Comparison of ENCODE assay signal across 33 cellular contexts in genomic region chr11:44090539-44090938, GRCh38. TPM values are rescaled to one million over a fixed set of nuclear protein-coding genes. Genes with fewer than 3 reads are reported as not detected.
"Had no signal": no experiment of that assay in that cellular context is flagged by ENCODE, and none has a peak within 500 bp of the region (broad histone marks: within the 10 kb centered on the region; RNA-seq: fewer than 3 reads in every experiment).

No MANE protein-coding gene starts in this region.

- H3K27me3 ChIP-seq: stomach, suprapubic skin, testis, thyroid gland, tibial artery, tibial nerve, transverse colon, upper lobe of left lung, upper lobe of right lung, uterus, vagina had no signal

- H3K27ac ChIP-seq: stomach, suprapubic skin, testis, thoracic aorta, thyroid gland, tibial artery, tibial nerve, transverse colon, upper lobe of left lung, upper lobe of right lung, uterus, vagina had no signal

- H3K4me1 ChIP-seq: testis, thyroid gland, uterus had no signal

- DNase-seq: stimulated activated CD4-positive, alpha-beta T cell treated with anti-CD3 and anti-CD28 coated beads, Interleukin-2, amount 100 ng/mL, for 48 hours; stimulated activated CD4-positive, alpha-beta T cell treated with anti-CD3 and anti-CD28 coated beads, Interleukin-4, amount 100 ng/mL, for 1 hour; stimulated activated CD4-positive, alpha-beta T cell treated with anti-CD3 and anti-CD28 coated beads, Interleukin-4, amount 100 ng/mL, for 24 hours; stimulated activated CD4-positive, alpha-beta T cell treated with anti-CD3 and anti-CD28 coated beads, Interleukin-4, amount 100 ng/mL, for 4 hours; stimulated activated CD8-positive, alpha-beta memory T cell treated with anti-CD3 and anti-CD28 coated beads, Interleukin-4, amount 100 ng/mL, for 48 hours; stimulated activated naive B cell treated with anti-CD40 and anti-IgM and Interleukin-4, amounts not matched to agents 10 μg/mL and 1 μg/mL and 100 μg/mL, for 72 hours; stimulated activated naive CD4-positive, alpha-beta T cell; stimulated activated naive CD4-positive, alpha-beta T cell treated with Interleukin-2 at 50 U/mL for 16 hours; stimulated activated naive CD8-positive, alpha-beta T cell treated with anti-CD3 and anti-CD28 coated beads, Interleukin-15, amount 100 ng/mL, for 72 hours; stimulated activated naive CD8-positive, alpha-beta T cell treated with anti-CD3 and anti-CD28 coated beads, Interleukin-15, Interleukin-2, amounts not matched to agents 100 U/mL and 50 U/mL, for 24 hours; stomach; substantia nigra; testis; thyroid gland; tibial artery; transverse colon; trophoblast cell; upper lobe of left lung; upper lobe of right lung; uterus had no signal

- H3K36me3 ChIP-seq: suprapubic skin, thoracic aorta, thyroid gland, transverse colon, upper lobe of left lung, upper lobe of right lung, uterus, vagina had no signal

- H3K27ac Mint-ChIP-seq: stimulated activated effector memory CD8-positive, alpha-beta T cell treated with anti-CD3 and anti-CD28 coated beads, Interleukin-12 subunit alpha, Interleukin-12 subunit beta, amount 100 ng/mL, for 72 hours; stimulated activated memory B cell treated with anti-CD40 and anti-IgM and Interleukin-4, amounts not matched to agents 10 μg/mL and 1 μg/mL and 100 μg/mL, for 72 hours; stimulated activated naive B cell treated with anti-CD40 and anti-IgM and Interleukin-4, amounts not matched to agents 10 μg/mL and 1 μg/mL and 100 μg/mL, for 72 hours; stimulated activated naive CD8-positive, alpha-beta T cell treated with anti-CD3 and anti-CD28 coated beads, Interleukin-15, amount 100 ng/mL, for 72 hours; stimulated activated naive CD8-positive, alpha-beta T cell treated with anti-CD3 and anti-CD28 coated beads, Interleukin-15, Interleukin-2, amounts not matched to agents 100 ng/mL and 50 ng/mL, for 24 hours; type B pancreatic cell had no signal

- H3K27me3 Mint-ChIP-seq: stimulated activated memory B cell treated with anti-CD40 and anti-IgM and Interleukin-4, amounts not matched to agents 10 μg/mL and 1 μg/mL and 100 μg/mL, for 72 hours; stimulated activated naive B cell treated with anti-CD40 and anti-IgM and Interleukin-4, amounts not matched to agents 10 μg/mL and 1 μg/mL and 100 μg/mL, for 72 hours; stimulated activated naive CD8-positive, alpha-beta T cell treated with anti-CD3 and anti-CD28 coated beads, Interleukin-15, amount 100 ng/mL, for 72 hours; stimulated activated naive CD8-positive, alpha-beta T cell treated with anti-CD3 and anti-CD28 coated beads, Interleukin-15, Interleukin-2, amounts not matched to agents 100 ng/mL and 50 ng/mL, for 24 hours; type B pancreatic cell had no signal

- H3K36me3 Mint-ChIP-seq: stimulated activated effector memory CD8-positive, alpha-beta T cell treated with anti-CD3 and anti-CD28 coated beads, Interleukin-12 subunit alpha, Interleukin-12 subunit beta, amount 100 ng/mL, for 72 hours had no signal

- H3K9me3 ChIP-seq: stomach, suprapubic skin, testis, thoracic aorta, thyroid gland, tibial artery, transverse colon, upper lobe of left lung, upper lobe of right lung, uterus, vagina had no signal

- H3K4me3 Mint-ChIP-seq: stimulated activated effector memory CD8-positive, alpha-beta T cell treated with anti-CD3 and anti-CD28 coated beads, Interleukin-12 subunit alpha, Interleukin-12 subunit beta, amount 100 ng/mL, for 72 hours; stimulated activated memory B cell treated with anti-CD40 and anti-IgM and Interleukin-4, amounts not matched to agents 10 μg/mL and 1 μg/mL and 100 μg/mL, for 72 hours; stimulated activated naive B cell treated with anti-CD40 and anti-IgM and Interleukin-4, amounts not matched to agents 10 μg/mL and 1 μg/mL and 100 μg/mL, for 72 hours; stimulated activated naive CD8-positive, alpha-beta T cell treated with anti-CD3 and anti-CD28 coated beads, Interleukin-15, amount 100 ng/mL, for 72 hours; stimulated activated naive CD8-positive, alpha-beta T cell treated with anti-CD3 and anti-CD28 coated beads, Interleukin-15, Interleukin-2, amounts not matched to agents 100 ng/mL and 50 ng/mL, for 24 hours; type B pancreatic cell had no signal

- ATAC-seq: stimulated activated effector memory CD8-positive, alpha-beta T cell treated with anti-CD3 and anti-CD28 coated beads, Interleukin-12 subunit alpha, Interleukin-12 subunit beta, amount 100 ng/mL, for 72 hours; stimulated activated memory B cell treated with anti-CD40 and anti-IgM and Interleukin-4, amounts not matched to agents 10 μg/mL and 1 μg/mL and 100 μg/mL, for 72 hours; stimulated activated naive B cell treated with anti-CD40 and anti-IgM and Interleukin-4, amounts not matched to agents 10 μg/mL and 1 μg/mL and 100 μg/mL, for 72 hours; stimulated activated naive CD8-positive, alpha-beta T cell treated with anti-CD3 and anti-CD28 coated beads, Interleukin-15, amount 100 ng/mL, for 72 hours; stimulated activated naive CD8-positive, alpha-beta T cell treated with anti-CD3 and anti-CD28 coated beads, Interleukin-15, Interleukin-2, amounts not matched to agents 100 U/mL and 50 U/mL, for 24 hours; upper lobe of right lung had no signal

- H3K4me3 ChIP-seq: stomach, suprapubic skin, testis, thoracic aorta, thyroid gland, tibial artery, tibial nerve, transverse colon, upper lobe of left lung, upper lobe of right lung, uterus, vagina had no signal

- FAIRE-seq: urothelium cell line had no signal

RNA-seq across cellular contexts. Expression of gene ACCSL, which starts 42.8 kb away (rescaled TPM):
- total RNA-seq: stomach, subcutaneous adipose tissue, temporal lobe, thoracic aorta, thyroid gland, transverse colon, upper lobe of left lung, upper lobe of right lung, ureter, urinary bladder, uterus, vagina had no signal
- polyA plus RNA-seq: stomach, urinary bladder had no signal
